Comparison of ENCODE assay signal across 1 cellular context in genomic region chr14:101518611-101519048, GRCh38.
TF ChIP-seq lines count a peak whose summit lies in the region.

No MANE protein-coding gene starts in this region.

TF ChIP-seq in HepG2, 621 proteins besides CTCF, POLR2A, EP300 and RAD21 (continued from another document):
- TF ChIP-seq ATF5 (CRISPR knock-in tag; IDR thresholded peaks at IDR 0.05; ENCODE audit: low read depth) (no peak), ARID3A (IDR thresholded peaks at IDR 0.05; ENCODE audit: low read depth, low read length) (no peak)
